Comparison of ENCODE assay signal across 29 cellular contexts in genomic region chr2:238271061-238271554, GRCh38.
"Had no signal": no experiment of that assay in that cellular context is flagged by ENCODE, and none has a peak within 500 bp of the region (broad histone marks: within the 10 kb centered on the region; RNA-seq: fewer than 3 reads in every experiment).

No MANE protein-coding gene starts in this region.

- H3K4me3 ChIP-seq: cardiac muscle cell, SJSA1 had no signal

- H3K9me3 Mint-ChIP-seq: activated CD4-positive, alpha-beta T cell treated with anti-CD3 and anti-CD28 coated beads, Interleukin-2, amount 10 ng/mL, durations not matched to agents 7 days and 5 days; activated naive CD4-positive, alpha-beta T cell treated with anti-CD3 and anti-CD28 coated beads for 36 hours; activated naive CD4-positive, alpha-beta T cell treated with anti-CD3 and anti-CD28 coated beads, Interleukin-2, amount 50 U/mL, for 72 hours; activated T-cell treated with anti-CD3 and anti-CD28 coated beads, Interleukin-2, amount 50 U/mL, for 4 hours; activated T-helper 1 cell treated with anti-CD3 and anti-CD28 coated beads, Interleukin-12 subunit alpha, Interleukin-12 subunit beta, Interleukin-2, Interleukin-4 antibody, amounts not matched to agents 30 ng/mL and 10 ng/mL and 1 ng/mL, durations not matched to agents 14 hours and 24 hours and 36 hours; T-helper 1 cell treated with Interleukin-12 subunit alpha and Interleukin-12 subunit beta and Interleukin-4 antibody, amounts not matched to agents 30 μg/mL and 1 μg/mL, for 36 hours; T-helper 2 cell treated with Interferon-gamma antibody and Interleukin-4, amounts not matched to agents 5 μg/mL and 100 μg/mL, for 36 hours had no signal

- H3K4me1 ChIP-seq: SJSA1 had no signal

- H3K27me3 Mint-ChIP-seq: activated CD4-positive, alpha-beta T cell treated with anti-CD3 and anti-CD28 coated beads, Interleukin-2, amount 10 ng/mL, durations not matched to agents 7 days and 5 days had no signal

- H3K27ac Mint-ChIP-seq: activated CD4-positive, alpha-beta T cell treated with anti-CD3 and anti-CD28 coated beads, Interleukin-2, amount 10 ng/mL, durations not matched to agents 7 days and 5 days; activated CD8-positive, alpha-beta T cell treated with anti-CD3 and anti-CD28 coated beads, Interleukin-2, amount 10 ng/mL, durations not matched to agents 7 days and 5 days; activated naive CD4-positive, alpha-beta T cell treated with anti-CD3 and anti-CD28 coated beads for 36 hours; activated T-helper 1 cell treated with anti-CD3 and anti-CD28 coated beads, Interleukin-12 subunit alpha, Interleukin-12 subunit beta, Interleukin-2, Interleukin-4 antibody, amounts not matched to agents 30 ng/mL and 10 ng/mL and 1 ng/mL, durations not matched to agents 14 hours and 24 hours and 36 hours; T-helper 1 cell treated with Interleukin-12 subunit alpha and Interleukin-12 subunit beta and Interleukin-4 antibody, amounts not matched to agents 30 μg/mL and 1 μg/mL, for 36 hours had no signal

- H3K9me3 ChIP-seq: SJSA1, SK-N-SH had no signal

- H3K36me3 ChIP-seq: brain microvascular endothelial cell had no signal

- H3K4me2 ChIP-seq: KMS-11, SK-N-SH had no signal

- H3K4me3 Mint-ChIP-seq: activated CD4-positive, alpha-beta T cell treated with anti-CD3 and anti-CD28 coated beads, Interleukin-2, amount 10 ng/mL, durations not matched to agents 7 days and 5 days; activated CD8-positive, alpha-beta T cell treated with anti-CD3 and anti-CD28 coated beads, Interleukin-2, amount 10 ng/mL, durations not matched to agents 7 days and 5 days; activated naive CD4-positive, alpha-beta T cell treated with anti-CD3 and anti-CD28 coated beads for 36 hours; activated T-cell treated with anti-CD3 and anti-CD28 coated beads, Interleukin-2, amount 50 U/mL, for 4 hours; activated T-helper 1 cell treated with anti-CD3 and anti-CD28 coated beads, Interleukin-12 subunit alpha, Interleukin-12 subunit beta, Interleukin-2, Interleukin-4 antibody, amounts not matched to agents 30 ng/mL and 10 ng/mL and 1 ng/mL, durations not matched to agents 14 hours and 24 hours and 36 hours; T-helper 1 cell treated with Interleukin-12 subunit alpha and Interleukin-12 subunit beta and Interleukin-4 antibody, amounts not matched to agents 30 μg/mL and 1 μg/mL, for 36 hours; T-helper 2 cell treated with Interferon-gamma antibody and Interleukin-4, amounts not matched to agents 5 μg/mL and 100 μg/mL, for 36 hours had no signal

- ATAC-seq: activated CD8-positive, alpha-beta T cell treated with anti-CD3 and anti-CD28 coated beads, Interleukin-2, amount 10 ng/mL, durations not matched to agents 7 days and 5 days; activated naive CD4-positive, alpha-beta T cell treated with anti-CD3 and anti-CD28 coated beads, Interleukin-2, amount 50 U/mL, for 72 hours; activated T-cell treated with anti-CD3 and anti-CD28 coated beads, Interleukin-2, amount 50 U/mL, for 4 hours; Panc1 had no signal

- H3K4me1 Mint-ChIP-seq: activated CD4-positive, alpha-beta T cell treated with anti-CD3 and anti-CD28 coated beads, Interleukin-2, amount 10 ng/mL, durations not matched to agents 7 days and 5 days had no signal

- FAIRE-seq: TTC549 had no signal

- H3K27me3 ChIP-seq: brain microvascular endothelial cell, cardiac muscle cell, SJSA1 had no signal

- H3K36me3 Mint-ChIP-seq: activated naive CD4-positive, alpha-beta T cell treated with anti-CD3 and anti-CD28 coated beads, Interleukin-2, amount 50 U/mL, for 72 hours had no signal

- H3K9ac ChIP-seq: KMS-11, SK-N-SH had no signal

- H3K27ac ChIP-seq: brain microvascular endothelial cell, cardiac muscle cell, KMS-11, SJSA1 had no signal

- DNase-seq: activated CD4-positive, alpha-beta T cell treated with anti-CD3 and anti-CD28 coated beads, Interleukin-2, amount 10 ng/mL, durations not matched to agents 7 days and 5 days; activated CD4-positive, alpha-beta T cell treated with anti-CD3 and anti-CD28 coated beads, Interleukin-2, amount 50 U/mL, for 48 hours; activated CD8-positive, alpha-beta memory T cell treated with anti-CD3 and anti-CD28 coated beads, Interleukin-2, amount 50 U/mL, for 4 hours; activated CD8-positive, alpha-beta T cell treated with anti-CD3 and anti-CD28 coated beads, Interleukin-2, amount 10 ng/mL, durations not matched to agents 7 days and 5 days; activated gamma-delta T cell treated with Interleukin-2 at 50 U/mL for 16 hours; activated naive CD4-positive, alpha-beta T cell treated with anti-CD3 and anti-CD28 coated beads for 36 hours; activated T-cell treated with anti-CD3 and anti-CD28 coated beads for 4 hours; activated T-cell treated with anti-CD3 and anti-CD28 coated beads, Interleukin-2, amount 50 U/mL, for 4 hours; amniotic stem cell; brain microvascular endothelial cell; MM.1S; MV-4-11; NCI-H1092; NCI-H1436 treated with DMSO at 0.1 percent for 48 hours; NCI-H1694 treated with DMSO at 0.1 percent for 48 hours; NCI-H2029; NCI-H345; NCI-H524 treated with DMSO at 0.1 percent for 48 hours; SHP77 treated with DMSO at 0.1 percent for 48 hours had no signal
